In genomic region chr4:152950402-152951274, GRCh38 we compare ENCODE assay signal across 24 cellular contexts. TPM values are rescaled to one million over a fixed set of nuclear protein-coding genes. Genes with fewer than 3 reads are reported as not detected.
DNase-seq lines count a peak whose midpoint lies in the region; TF ChIP-seq lines count a peak whose summit lies in the region.
"Had no signal": no experiment of that assay in that cellular context is flagged by ENCODE, and none has a peak within 500 bp of the region (broad histone marks: within the 10 kb centered on the region; RNA-seq: fewer than 3 reads in every experiment).

No MANE protein-coding gene starts in this region.

- H3K36me3 ChIP-seq in duodenal mucosa (ENCODE audit: control insufficient read depth in 1 of 2, insufficient read depth in 2 of 2, low read length in 2 of 2): peaks cover 0 to 12% of the 10 kb centered on the region in 2 donors
- peaks cover 0 to 18% (median 9%) of the 10 kb centered on the region in 4 donors for H3K36me3 ChIP-seq in stomach
- no peaks in the 10 kb centered on the region for H3K36me3 ChIP-seq in CD8-positive, alpha-beta memory T cell (ENCODE audit: insufficient read depth, low read length)
- H3K36me3 ChIP-seq: MG63, neutrophil, uterus had no signal

- H3K27ac Mint-ChIP-seq in mesothelial cell of epicardium (peak overlapping the region; percentile 3), nephron progenitor cell (no peak overlapping the region)
- H3K27ac Mint-ChIP-seq in CD8-positive, alpha-beta memory T cell: no peak overlapping the region
- H3K27ac Mint-ChIP-seq: activated CD4-positive, alpha-beta T cell treated with anti-CD3 and anti-CD28 coated beads, Interleukin-2, amount 10 ng/mL, durations not matched to agents 7 days and 5 days; activated naive CD8-positive, alpha-beta T cell treated with anti-CD3 and anti-CD28 coated beads, Interleukin-2, amount 50 U/mL, for 24 hours had no signal

- TF ChIP-seq CTCF in mesothelial cell of epicardium (IDR thresholded peaks at IDR 0.05; ENCODE audit: unreplicated experiment) (no peak), stomach (IDR thresholded peaks at IDR 0.05) (no peak), nephron progenitor cell (IDR thresholded peaks at IDR 0.05) (no peak)

- H3K4me1 ChIP-seq in duodenal mucosa (ENCODE audit: control insufficient read depth in 1 of 2, insufficient read depth in 2 of 2, low read length in 2 of 2): peaks cover 21 to 41% of the 10 kb centered on the region in 2 donors
- H3K4me1 ChIP-seq in stomach: peaks cover 7 to 20% (median 17%) of the 10 kb centered on the region in 4 donors
- H3K4me1 ChIP-seq in CD8-positive, alpha-beta memory T cell (ENCODE audit: insufficient read depth, low read length): no peaks in the 10 kb centered on the region
- H3K4me1 ChIP-seq: lower lobe of right lung, uterus had no signal

- TF ChIP-seq EP300 in stomach (IDR thresholded peaks at IDR 0.05): no peak

- H3K4me3 ChIP-seq in duodenal mucosa (ENCODE audit: low read depth in 1 of 2, low read length in 2 of 2) (peak overlapping the region; percentile 4 to 30), stomach (no peak overlapping the region)
- H3K4me3 ChIP-seq in CD8-positive, alpha-beta memory T cell (ENCODE audit: low read length): no peak overlapping the region
- H3K4me3 ChIP-seq: dorsolateral prefrontal cortex, lower lobe of right lung, MG63, PC-9, uterus had no signal

- H3K36me3 Mint-ChIP-seq in mesothelial cell of epicardium (peaks cover 9% of the 10 kb centered on the region), nephron progenitor cell (ENCODE audit: low read depth) (peaks cover 24% of the 10 kb centered on the region)
- H3K36me3 Mint-ChIP-seq in CD8-positive, alpha-beta memory T cell: peaks cover 0 to 2% (median 0%) of the 10 kb centered on the region in 3 donors

- DNase-seq in NCI-H2171 (lab: John Stamatoyannopoulos, UW): peak; percentile 15
- DNase-seq in mesothelial cell of epicardium (ENCODE audit: low spot score in 2 of 2, unreplicated experiment in 2 of 2): no peak
- DNase-seq in stomach: no peak
- no peak for DNase-seq in CD8-positive, alpha-beta memory T cell
- no peak for DNase-seq in nephron progenitor cell
- DNase-seq in central memory CD4-positive, alpha-beta T cell: no peak
- DNase-seq: activated CD4-positive, alpha-beta T cell treated with anti-CD3 and anti-CD28 coated beads, Interleukin-2, amount 10 ng/mL, durations not matched to agents 7 days and 5 days; activated naive CD8-positive, alpha-beta T cell treated with anti-CD3 and anti-CD28 coated beads, Interleukin-2, amount 50 U/mL, for 24 hours; activated T-cell treated with anti-CD3 and anti-CD28 coated beads, Interleukin-2, amount 50 U/mL, for 4 hours; dorsolateral prefrontal cortex; KG1; lower lobe of right lung; MG63; NCI-H1105 treated with DMSO at 0.1 percent for 48 hours; NCI-H2081 treated with DMSO at 0.1 percent for 48 hours; NCI-H446 treated with DMSO at 0.1 percent for 48 hours; PC-9; SHP77; stimulated activated naive CD4-positive, alpha-beta T cell; uterus had no signal

- intact Hi-C loops in stomach (cut with DNase I; ENCODE audit: low total_unique reads): no loop called here

- no peak overlapping the region for H3K9ac ChIP-seq in duodenal mucosa (ENCODE audit: low read depth in 1 of 2, low read length in 2 of 2)

- H3K4me3 Mint-ChIP-seq in mesothelial cell of epicardium (no peak overlapping the region), nephron progenitor cell (no peak overlapping the region)
- H3K4me3 Mint-ChIP-seq in CD8-positive, alpha-beta memory T cell: no peak overlapping the region
- H3K4me3 Mint-ChIP-seq: activated CD4-positive, alpha-beta T cell treated with anti-CD3 and anti-CD28 coated beads, Interleukin-2, amount 10 ng/mL, durations not matched to agents 7 days and 5 days; activated naive CD8-positive, alpha-beta T cell treated with anti-CD3 and anti-CD28 coated beads, Interleukin-2, amount 50 U/mL, for 24 hours; activated T-cell treated with anti-CD3 and anti-CD28 coated beads, Interleukin-2, amount 50 U/mL, for 4 hours; central memory CD8-positive, alpha-beta T cell had no signal

- WGBS in stomach, 5 donors: 38 to 69% (median 51%) methylated on average over 11 of the region's 11 CpGs

- H3K27me3 Mint-ChIP-seq in mesothelial cell of epicardium (ENCODE audit: low read depth) (peaks cover 13% of the 10 kb centered on the region), nephron progenitor cell (ENCODE audit: low read depth, poor library complexity) (peaks cover 3% of the 10 kb centered on the region)
- H3K27me3 Mint-ChIP-seq in CD8-positive, alpha-beta memory T cell: peaks cover 17 to 33% of the 10 kb centered on the region in 2 donors

- H3K9me3 Mint-ChIP-seq in mesothelial cell of epicardium (no peaks in the 10 kb centered on the region), nephron progenitor cell (no peaks in the 10 kb centered on the region)
- no peaks in the 10 kb centered on the region for H3K9me3 Mint-ChIP-seq in CD8-positive, alpha-beta memory T cell
- H3K9me3 Mint-ChIP-seq: activated CD4-positive, alpha-beta T cell treated with anti-CD3 and anti-CD28 coated beads, Interleukin-2, amount 10 ng/mL, durations not matched to agents 7 days and 5 days; activated naive CD8-positive, alpha-beta T cell treated with anti-CD3 and anti-CD28 coated beads, Interleukin-2, amount 50 U/mL, for 24 hours; activated T-cell treated with anti-CD3 and anti-CD28 coated beads, Interleukin-2, amount 50 U/mL, for 4 hours; central memory CD8-positive, alpha-beta T cell had no signal

- CTCF ChIA-PET in CD8-positive, alpha-beta memory T cell (lab: Charles Lee): no interaction called here

- POLR2A ChIA-PET in CD8-positive, alpha-beta memory T cell (lab: Charles Lee): no interaction called here

- H3K9me3 ChIP-seq in duodenal mucosa (ENCODE audit: control insufficient read depth in 1 of 2, low read length in 2 of 2) (no peaks in the 10 kb centered on the region), stomach (no peaks in the 10 kb centered on the region)
- no peaks in the 10 kb centered on the region for H3K9me3 ChIP-seq in CD8-positive, alpha-beta memory T cell (ENCODE audit: low read length)
- H3K9me3 ChIP-seq: lower lobe of right lung, MG63, neutrophil, uterus had no signal

- H3K27ac ChIP-seq in duodenal mucosa (ENCODE audit: low read depth, low read length) (no peak overlapping the region), stomach (peak overlapping the region; percentile 4 to 54 (median 44))
- H3K27ac ChIP-seq in CD8-positive, alpha-beta memory T cell (ENCODE audit: low read depth, low read length): no peak overlapping the region
- H3K27ac ChIP-seq: C4-2B, dorsolateral prefrontal cortex, lower lobe of right lung, neutrophil, PC-9, uterus had no signal

- no peak for TF ChIP-seq POLR2A in stomach (IDR thresholded peaks at IDR 0.05)

- no peaks in the 10 kb centered on the region for H3K27me3 ChIP-seq in duodenal mucosa (ENCODE audit: control insufficient read depth in 1 of 2, insufficient read depth in 2 of 2, low read length in 2 of 2)
- no peaks in the 10 kb centered on the region for H3K27me3 ChIP-seq in stomach
- no peaks in the 10 kb centered on the region for H3K27me3 ChIP-seq in CD8-positive, alpha-beta memory T cell (ENCODE audit: insufficient read depth, low read length, poor library complexity, severe bottlenecking)
- H3K27me3 ChIP-seq: MG63, uterus had no signal

- peaks cover 22% of the 10 kb centered on the region for H3K4me1 Mint-ChIP-seq in mesothelial cell of epicardium
- H3K4me1 Mint-ChIP-seq in CD8-positive, alpha-beta memory T cell: no peaks in the 10 kb centered on the region
- peaks cover 69% of the 10 kb centered on the region for H3K4me1 Mint-ChIP-seq in nephron progenitor cell
- H3K4me1 Mint-ChIP-seq: activated CD4-positive, alpha-beta T cell treated with anti-CD3 and anti-CD28 coated beads, Interleukin-2, amount 10 ng/mL, durations not matched to agents 7 days and 5 days; activated naive CD8-positive, alpha-beta T cell treated with anti-CD3 and anti-CD28 coated beads, Interleukin-2, amount 50 U/mL, for 24 hours; central memory CD8-positive, alpha-beta T cell had no signal

RNA-seq across cellular contexts. Expression of gene FHDC1, which starts 14.5 kb away (rescaled TPM):
- 4.2 to 4.6 TPM (median 4.3 TPM) in 3 replicates for total RNA-seq in mesothelial cell of epicardium
- 10 to 100 TPM in 1 of 5 donors, 1 to 10 TPM in 4; 3.5 to 13.4 (median 8.6) TPM for total RNA-seq in stomach
- polyA plus RNA-seq in stomach: 1 to 10 TPM; 2.9 to 4.3 (median 3.8) TPM
- total RNA-seq in CD8-positive, alpha-beta memory T cell: under 1 TPM; 0.04 TPM
- not detected for polyA plus RNA-seq in CD8-positive, alpha-beta memory T cell

Comparison
In these comparisons a context has a peak if more than half of its experiments do, and no peak if none do; other contexts are left out.
1. H3K27ac ChIP-seq: peak in stomach (5 of 5); none in duodenal mucosa (single experiment) and CD8-positive, alpha-beta memory T cell (single experiment).
2. H3K4me3 ChIP-seq: peak in duodenal mucosa (2 of 2); none in stomach (0 of 4) and CD8-positive, alpha-beta memory T cell (single experiment).